Comparison of ENCODE assay signal across 27 cellular contexts in the genomic region with DNA sequence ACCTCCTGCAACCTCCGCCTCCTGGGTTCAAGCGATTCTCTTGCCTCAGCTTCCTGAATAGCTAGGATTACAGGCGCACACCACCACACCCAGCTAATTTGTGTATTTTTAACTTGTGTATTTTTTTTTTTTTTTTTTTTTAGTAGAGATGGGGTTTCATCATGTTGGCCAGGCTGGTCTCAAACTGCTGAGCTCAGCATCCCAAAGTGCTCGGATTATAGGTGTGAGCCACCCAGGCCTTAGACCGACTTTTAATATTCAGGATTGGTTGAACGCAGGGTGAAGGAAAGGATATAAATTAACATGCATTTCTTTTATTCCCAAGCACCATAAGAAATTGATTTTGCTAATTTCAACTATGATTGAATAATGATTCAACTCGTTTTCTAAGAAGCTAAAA.
"Had no signal": no experiment of that assay in that cellular context is flagged by ENCODE, and none has a peak within 500 bp of the region (broad histone marks: within the 10 kb centered on the region; RNA-seq: fewer than 3 reads in every experiment).

No MANE protein-coding gene starts in this region.

- H3K36me3 ChIP-seq: colonic mucosa, esophagus muscularis mucosa, esophagus squamous epithelium, gastrocnemius medialis, gastroesophageal sphincter, heart left ventricle, heart right ventricle had no signal

- ATAC-seq: effector memory CD8-positive, alpha-beta T cell; esophagus mucosa; foreskin keratinocyte; gastrocnemius medialis; gastroesophageal sphincter; heart left ventricle; heart right ventricle had no signal

- H3K9me3 ChIP-seq: colonic mucosa, esophagus muscularis mucosa, esophagus squamous epithelium, gastrocnemius medialis, gastroesophageal sphincter, heart right ventricle had no signal

- DNase-seq: colonic mucosa; cortex of kidney; dermis blood vessel endothelial cell; dorsolateral prefrontal cortex; effector CD4-positive, alpha-beta T cell; effector CD8-positive, alpha-beta T cell; effector memory CD4-positive, alpha-beta T cell; effector memory CD8-positive, alpha-beta T cell; erythroblast; esophagus squamous epithelium; foreskin fibroblast; foreskin keratinocyte; foreskin melanocyte; gastrocnemius medialis; glutamatergic neuron; head of caudate nucleus; heart left ventricle; heart right ventricle had no signal

- H3K4me3 ChIP-seq: colonic mucosa, coronary artery, dorsolateral prefrontal cortex, esophagus muscularis mucosa, esophagus squamous epithelium, gastrocnemius medialis, gastroesophageal sphincter, heart left ventricle, heart right ventricle had no signal

- H3K4me1 ChIP-seq: colonic mucosa, esophagus muscularis mucosa, esophagus squamous epithelium, foreskin keratinocyte, gastrocnemius medialis, gastroesophageal sphincter, heart left ventricle, heart right ventricle had no signal

- H3K27me3 ChIP-seq: colonic mucosa, foreskin keratinocyte, gastrocnemius medialis, gastroesophageal sphincter, heart right ventricle had no signal

- H3K27ac ChIP-seq: colonic mucosa, coronary artery, dorsolateral prefrontal cortex, epithelial cell of prostate, esophagus muscularis mucosa, esophagus squamous epithelium, foreskin keratinocyte, gastrocnemius medialis, gastroesophageal sphincter, heart left ventricle, heart right ventricle had no signal

- FAIRE-seq: colon, endometrium, endothelial cell of umbilical vein, frontal cortex had no signal
